8 cellular contexts compared by ENCODE assay signal in the genomic region with DNA sequence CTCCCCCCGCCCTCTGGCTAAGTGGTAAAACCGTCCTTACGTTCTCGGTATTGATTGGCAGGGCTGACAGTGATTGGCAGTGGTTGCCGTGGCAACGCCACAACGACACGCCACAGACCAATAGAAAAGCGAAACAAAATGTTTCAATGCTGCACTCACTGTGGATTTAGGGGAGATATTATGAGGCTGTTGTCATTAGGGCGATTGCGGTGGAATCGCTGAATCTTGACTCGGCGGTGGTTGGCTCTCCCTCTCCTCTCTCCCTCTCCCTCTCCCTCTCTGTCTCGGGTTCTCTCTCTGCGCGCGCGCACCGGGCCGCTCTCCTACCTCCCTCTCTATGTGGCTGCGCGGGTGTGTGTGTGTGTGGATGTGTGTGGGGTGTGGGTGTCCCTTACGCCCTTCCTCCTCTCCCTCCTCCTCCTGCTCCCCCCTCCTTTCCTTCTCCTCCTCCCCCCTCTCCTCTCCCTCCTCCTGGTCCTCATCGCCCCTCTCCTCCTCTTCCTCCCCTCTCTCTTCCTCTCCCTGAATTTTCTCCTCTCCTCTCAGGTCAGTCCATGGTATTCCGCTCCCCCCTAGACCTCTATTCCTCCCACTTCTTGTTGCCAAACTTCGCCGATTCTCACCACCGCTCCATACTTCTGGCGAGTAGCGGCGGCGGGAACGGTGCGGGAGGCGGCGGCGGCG. TPM values are rescaled to one million over a fixed set of nuclear protein-coding genes. Genes with fewer than 3 reads are reported as not detected.
A peak's percentile ranks its signal among the peaks of the same experiment; 100 is the strongest.
DNase-seq lines count a peak whose midpoint lies in the region; ATAC-seq and TF ChIP-seq lines count a peak whose summit lies in the region.

A gene (plus strand): TSS at position 152 of the 684 bp plus-strand sequence. CDS start 403 bp downstream, at position 555.

- no peak for TF ChIP-seq RAD21 in SK-N-SH (IDR thresholded peaks at IDR 0.05; ENCODE audit: low read length)

- CTCF ChIA-PET in SK-N-SH (lab: Yijun Ruan, JAX), result interaction anchor here (0.9 to 2.9 kb wide), 6 partner anchors 14 to 550 kb away, joined by 3 to 33 read pairs (median 14); no protein-coding TSS in a partner anchor

- H3K27me3 ChIP-seq in SK-N-SH (ENCODE audit: insufficient read depth) (peaks cover 74% of the 10 kb centered on the region), ectodermal cell (ENCODE audit: control insufficient read depth, insufficient read depth, low read length, poor library complexity, severe bottlenecking) (peaks cover 100% of the 10 kb centered on the region)

- H3K27ac ChIP-seq in SK-N-SH (ENCODE audit: low read depth in 2 of 2, low read length in 1 of 2), result peak within 1 kb of the TSS in 1 of 2 experiments; percentile 92; a peak in 2 of 4 replicates
- no peak within 1 kb of the TSS for H3K27ac ChIP-seq in ectodermal cell (ENCODE audit: insufficient read depth, low read depth, low read length, poor library complexity, severe bottlenecking)

- TF ChIP-seq EP300 in SK-N-SH (IDR thresholded peaks at IDR 0.05; ENCODE audit: borderline replicate concordance in 1 of 2, low read depth in 1 of 2, low read length in 1 of 2), result peak in 1 of 2 experiments; percentile 21; a peak in 1 of 4 replicates

- peak; percentile 66 for ATAC-seq in HG03135 (IDR thresholded peaks at IDR 0.05; ENCODE audit: unreplicated experiment)

- POLR2A ChIA-PET in SK-N-SH (lab: Yijun Ruan, JAX), result no interaction called here

- H3K4me3 ChIP-seq in GM12864 (ENCODE audit: low read depth, low read length) (peak within 1 kb of the TSS; percentile 31), SK-N-SH (ENCODE audit: low read depth in 2 of 2, low read length in 1 of 2) (peak within 1 kb of the TSS; percentile 56 to 60), ectodermal cell (ENCODE audit: insufficient read depth, low read depth, low read length) (peak within 1 kb of the TSS; percentile 22)

- H3K36me3 ChIP-seq in SK-N-SH (replicated peaks in 1 of 2; ENCODE audit: control insufficient read depth in 1 of 2, insufficient read depth in 2 of 2, low read length in 1 of 2), result no peaks in the 10 kb centered on the region
- no peaks in the 10 kb centered on the region for H3K36me3 ChIP-seq in ectodermal cell (ENCODE audit: control insufficient read depth, insufficient read depth, low read length)

- H4K20me1 ChIP-seq in SK-N-SH (ENCODE audit: insufficient read depth), result no peaks in the 10 kb centered on the region

- no peak for TF ChIP-seq CTCF in GM12864 (IDR thresholded peaks at IDR 0.05; ENCODE audit: low read depth, low read length, missing control alignments)
- TF ChIP-seq CTCF in SK-N-SH (IDR thresholded peaks at IDR 0.05), result no peak

- H3K4me2 ChIP-seq in SK-N-SH, result peak within 1 kb of the TSS; percentile 87

- no peak within 1 kb of the TSS for H3K9ac ChIP-seq in SK-N-SH

- H3K4me1 ChIP-seq in SK-N-SH (ENCODE audit: control insufficient read depth in 1 of 2, insufficient read depth in 2 of 2, low read depth in 1 of 2, low read length in 1 of 2) (peaks cover 0 to 42% of the 10 kb centered on the region in 2 experiments; a peak in 2 of 4 replicates), ectodermal cell (ENCODE audit: control insufficient read depth, insufficient read depth, low read length) (peaks cover 59% of the 10 kb centered on the region)

- no peaks in the 10 kb centered on the region for H3K9me2 ChIP-seq in SK-N-SH

- H3K9me3 ChIP-seq in SK-N-SH (no peaks in the 10 kb centered on the region), ectodermal cell (ENCODE audit: control insufficient read depth, low read length) (no peaks in the 10 kb centered on the region)

- peak; percentile 57 for DNase-seq in 8988T
- no peak for DNase-seq in GM12864 (ENCODE audit: low read depth)
- peak; percentile 89 for DNase-seq in SK-N-SH
- DNase-seq in non-pigmented ciliary epithelial cell (ENCODE audit: low read depth), result peak; percentile 70
- DNase-seq in AG08395 (ENCODE audit: low spot score), result no peak
- no peak for DNase-seq in NCI-H226

- H3F3A ChIP-seq in SK-N-SH (replicated peaks; ENCODE audit: insufficient read depth), result peaks cover 8% of the 10 kb centered on the region

- H2AFZ ChIP-seq in SK-N-SH (ENCODE audit: low read depth), result peak within 1 kb of the TSS; percentile 31; the same call in 1 of the 2 replicates

- WGBS in SK-N-SH (ENCODE audit: low lambda C conversion rate), result 5% methylated on average over 39 of the region's 39 CpGs
- WGBS in ectodermal cell, 2 experiments, result 0% methylated on average over 29 to 30 of the region's 39 CpGs

- no peaks in the 10 kb centered on the region for H3K79me2 ChIP-seq in SK-N-SH (ENCODE audit: insufficient read depth)

TF ChIP-seq in SK-N-SH, 30 proteins besides CTCF, POLR2A, EP300 and RAD21:
- TF ChIP-seq SIN3A (IDR thresholded peaks at IDR 0.05; ENCODE audit: borderline replicate concordance, low read depth, low read length) (no peak), MXI1 (IDR thresholded peaks at IDR 0.05; ENCODE audit: low read depth, low read length) (peak; percentile 83), RCOR1 (IDR thresholded peaks at IDR 0.05; ENCODE audit: low read length) (0 out of 2 replicates have a peak, but pooled peaks have one; percentile 6), RFX5 (IDR thresholded peaks at IDR 0.05; ENCODE audit: low read length) (peak; percentile 84), TAF1 (IDR thresholded peaks at IDR 0.05; ENCODE audit: borderline replicate concordance, low read depth, low read length) (no peak), NRF1 (IDR thresholded peaks at IDR 0.05; ENCODE audit: low read depth, low read length) (peak; percentile 80)
- TF ChIP-seq, protein P1, sequence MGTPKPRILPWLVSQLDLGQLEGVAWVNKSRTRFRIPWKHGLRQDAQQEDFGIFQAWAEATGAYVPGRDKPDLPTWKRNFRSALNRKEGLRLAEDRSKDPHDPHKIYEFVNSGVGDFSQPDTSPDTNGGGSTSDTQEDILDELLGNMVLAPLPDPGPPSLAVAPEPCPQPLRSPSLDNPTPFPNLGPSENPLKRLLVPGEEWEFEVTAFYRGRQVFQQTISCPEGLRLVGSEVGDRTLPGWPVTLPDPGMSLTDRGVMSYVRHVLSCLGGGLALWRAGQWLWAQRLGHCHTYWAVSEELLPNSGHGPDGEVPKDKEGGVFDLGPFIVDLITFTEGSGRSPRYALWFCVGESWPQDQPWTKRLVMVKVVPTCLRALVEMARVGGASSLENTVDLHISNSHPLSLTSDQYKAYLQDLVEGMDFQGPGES (IDR thresholded peaks at IDR 0.05; ENCODE audit: low read depth, low read length), result peak; percentile 17; the same call in 1 of the 2 replicates
- TF ChIP-seq, protein P2, sequence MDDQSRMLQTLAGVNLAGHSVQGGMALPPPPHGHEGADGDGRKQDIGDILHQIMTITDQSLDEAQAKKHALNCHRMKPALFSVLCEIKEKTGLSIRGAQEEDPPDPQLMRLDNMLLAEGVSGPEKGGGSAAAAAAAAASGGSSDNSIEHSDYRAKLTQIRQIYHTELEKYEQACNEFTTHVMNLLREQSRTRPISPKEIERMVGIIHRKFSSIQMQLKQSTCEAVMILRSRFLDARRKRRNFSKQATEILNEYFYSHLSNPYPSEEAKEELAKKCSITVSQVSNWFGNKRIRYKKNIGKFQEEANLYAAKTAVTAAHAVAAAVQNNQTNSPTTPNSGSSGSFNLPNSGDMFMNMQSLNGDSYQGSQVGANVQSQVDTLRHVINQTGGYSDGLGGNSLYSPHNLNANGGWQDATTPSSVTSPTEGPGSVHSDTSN (IDR thresholded peaks at IDR 0.05), result peak; percentile 96

RNA-seq across cellular contexts. Expression of the gene that starts here (rescaled TPM):
- 0.58 and 0.67 TPM in 2 replicates for polyA plus RNA-seq in SK-N-SH (2012; rRNA removed)
- 0.98 and 2.1 TPM in 2 replicates for polyA plus RNA-seq in SK-N-SH (2012; cell fraction: cytosol; rRNA removed)
- 0.77 and 1.7 TPM in 2 replicates for polyA plus RNA-seq in SK-N-SH (2012; cell fraction: nucleus; rRNA removed)
- 1.3 TPM for polyA plus RNA-seq in ectodermal cell (2013, experiment 1 of 4)
- 3.5 TPM for polyA plus RNA-seq in ectodermal cell (2013, experiment 2 of 4)
- polyA plus RNA-seq in ectodermal cell (2013, experiment 3 of 4), result 2.4 TPM
- 4.5 TPM for polyA plus RNA-seq in ectodermal cell (2013, experiment 4 of 4)

Comparison
In these comparisons a context has a peak if more than half of its experiments do, and no peak if none do; other contexts are left out.
1. DNase-seq: peak in 8988T (single experiment), SK-N-SH (single experiment) and non-pigmented ciliary epithelial cell (single experiment); none in GM12864 (single experiment), AG08395 (single experiment) and NCI-H226 (single experiment).
2. Peak in every context shown above with its lines, with median percentiles within 50 percentile points of each other: H3K4me3 ChIP-seq.